In genomic region chr14:68110989-68111704, GRCh38 we compare ENCODE assay signal across 15 cellular contexts.
DNase-seq lines count a peak whose midpoint lies in the region; ATAC-seq, FAIRE-seq and TF ChIP-seq lines count a peak whose summit lies in the region.
"Had no signal": no experiment of that assay in that cellular context is flagged by ENCODE, and none has a peak within 500 bp of the region (broad histone marks: within the 10 kb centered on the region; RNA-seq: fewer than 3 reads in every experiment).

No MANE protein-coding gene starts in this region.

- no peaks in the 10 kb centered on the region for H4K20me1 ChIP-seq in keratinocyte (ENCODE audit: control insufficient read depth, extremely low read depth, insufficient read depth, low read length)

- no peak overlapping the region for H3K4me3 Mint-ChIP-seq in activated naive CD4-positive, alpha-beta T cell treated with anti-CD3 and anti-CD28 coated beads for 36 hours
- H3K4me3 Mint-ChIP-seq: activated CD4-positive, alpha-beta memory T cell treated with anti-CD3 and anti-CD28 coated beads, Interleukin-2, amount 10 ng/mL, durations not matched to agents 7 days and 5 days; IgD-negative memory B cell had no signal

- WGBS in transverse colon (ENCODE audit: low coverage in 1 of 2), 2 donors: 35 to 44% methylated on average over 4 of the region's 4 CpGs

- H3K27me3 Mint-ChIP-seq in activated naive CD4-positive, alpha-beta T cell treated with anti-CD3 and anti-CD28 coated beads for 36 hours (ENCODE audit: low read depth): no peaks in the 10 kb centered on the region
- H3K27me3 Mint-ChIP-seq: activated CD4-positive, alpha-beta memory T cell treated with anti-CD3 and anti-CD28 coated beads, Interleukin-2, amount 10 ng/mL, durations not matched to agents 7 days and 5 days; IgD-negative memory B cell had no signal

- H3K36me3 Mint-ChIP-seq in activated naive CD4-positive, alpha-beta T cell treated with anti-CD3 and anti-CD28 coated beads for 36 hours (ENCODE audit: low read depth): no peaks in the 10 kb centered on the region
- H3K36me3 Mint-ChIP-seq: IgD-negative memory B cell had no signal

- TF ChIP-seq EP300 in transverse colon (IDR thresholded peaks at IDR 0.05; ENCODE audit: low read depth): no peak

- H3K36me3 ChIP-seq in KOPT-K1 (ENCODE audit: insufficient read depth, low read length) (no peaks in the 10 kb centered on the region), SJCRH30 (no peaks in the 10 kb centered on the region), keratinocyte (ENCODE audit: control insufficient read depth in 2 of 2, extremely low read depth in 1 of 2, insufficient read depth in 2 of 2, low read length in 2 of 2) (no peaks in the 10 kb centered on the region), transverse colon (no peaks in the 10 kb centered on the region)
- H3K36me3 ChIP-seq: breast epithelium, vagina had no signal

- H3K27me3 ChIP-seq in SJCRH30: no peaks in the 10 kb centered on the region
- no peaks in the 10 kb centered on the region for H3K27me3 ChIP-seq in keratinocyte (ENCODE audit: control insufficient read depth, extremely low read depth, insufficient read depth, low read length)
- H3K27me3 ChIP-seq in transverse colon: no peaks in the 10 kb centered on the region
- H3K27me3 ChIP-seq: breast epithelium, vagina had no signal

- H3K4me1 Mint-ChIP-seq in activated naive CD4-positive, alpha-beta T cell treated with anti-CD3 and anti-CD28 coated beads for 36 hours (ENCODE audit: low read depth): peaks cover 11% of the 10 kb centered on the region
- H3K4me1 Mint-ChIP-seq: IgD-negative memory B cell had no signal

- no peaks in the 10 kb centered on the region for H3K9me1 ChIP-seq in keratinocyte (ENCODE audit: control insufficient read depth, extremely low read depth, insufficient read depth, low read length)

- intact Hi-C loops in transverse colon (cut with DNase I; ENCODE audit: low total_unique reads): no loop called here
- intact Hi-C loops in activated naive CD4-positive, alpha-beta T cell treated with anti-CD3 and anti-CD28 coated beads for 36 hours (cut with micrococcal nuclease): no loop called here

- in situ Hi-C loops in transverse colon (cut with MboI; ENCODE audit: low pct_ligation_motif_present in 1 of 4, low pct_unique_long_range_greater_than_20kb in 1 of 4, low sequenced_read_pairs in 3 of 4): no loop called here

- FAIRE-seq in keratinocyte (lab: Jason Lieb, UNC): peak; percentile 9

- no peak overlapping the region for H2AFZ ChIP-seq in keratinocyte (ENCODE audit: control insufficient read depth, low read length)

- peak in 1 of 2 experiments; percentile 37 for DNase-seq in SJCRH30
- no peak for DNase-seq in keratinocyte (ENCODE audit: low read depth, low spot score)
- DNase-seq in transverse colon: no peak
- no peak for DNase-seq in stimulated activated CD4-positive, alpha-beta T cell treated with anti-CD3 and anti-CD28 coated beads, Interleukin-4, amount 100 ng/mL, for 4 hours
- no peak for DNase-seq in activated naive CD4-positive, alpha-beta T cell treated with anti-CD3 and anti-CD28 coated beads for 36 hours
- DNase-seq: activated CD4-positive, alpha-beta memory T cell treated with anti-CD3 and anti-CD28 coated beads, Interleukin-2, amount 10 ng/mL, durations not matched to agents 7 days and 5 days; activated effector memory CD4-positive, alpha-beta T cell treated with anti-CD3 and anti-CD28 coated beads, Interleukin-2, amount 50 U/mL, for 16 hours; effector CD4-positive, alpha-beta T cell; GF-D8; stimulated activated CD4-positive, alpha-beta T cell treated with anti-CD3 and anti-CD28 coated beads, Interleukin-1b, Interleukin-23, amount 100 ng/mL, for 48 hours had no signal

- CTCF ChIA-PET in activated naive CD4-positive, alpha-beta T cell treated with anti-CD3 and anti-CD28 coated beads for 36 hours (lab: Charles Lee): interaction anchor here (0.5 kb wide), 1 partner anchor 31 kb away, joined by 3 read pairs; no protein-coding TSS in a partner anchor

- TF ChIP-seq CTCF in keratinocyte (optimal IDR thresholded peaks at IDR 0.05 in 1 of 3, IDR thresholded peaks at IDR 0.05 in 1 of 3, conservative IDR thresholded peaks at IDR 0.05 in 1 of 3; ENCODE audit: extremely low read depth in 1 of 3, insufficient read depth in 2 of 3, low read length in 3 of 3) (no peak), transverse colon (IDR thresholded peaks at IDR 0.05) (no peak)

- H3K27ac Mint-ChIP-seq in activated naive CD4-positive, alpha-beta T cell treated with anti-CD3 and anti-CD28 coated beads for 36 hours: no peak overlapping the region
- H3K27ac Mint-ChIP-seq: activated CD4-positive, alpha-beta memory T cell treated with anti-CD3 and anti-CD28 coated beads, Interleukin-2, amount 10 ng/mL, durations not matched to agents 7 days and 5 days; IgD-negative memory B cell had no signal

- TF ChIP-seq POLR2A in transverse colon (IDR thresholded peaks at IDR 0.05): no peak

- dilution Hi-C loops in keratinocyte (cut with MboI; ENCODE audit: extremely low pct_ligation_motif_present, low sequenced_read_pairs): no loop called here

- H3K9ac ChIP-seq in keratinocyte (ENCODE audit: control insufficient read depth, extremely low read depth, insufficient read depth, low read length): no peak overlapping the region

- no peak for ATAC-seq in GM21825 (IDR thresholded peaks at IDR 0.05; ENCODE audit: unreplicated experiment)

- H3K4me1 ChIP-seq in SJCRH30 (peaks cover 34% of the 10 kb centered on the region), keratinocyte (ENCODE audit: control insufficient read depth, extremely low read depth, insufficient read depth, low read length) (peaks cover 11% of the 10 kb centered on the region), transverse colon (peaks cover 4 to 50% (median 22%) of the 10 kb centered on the region in 4 donors)

- H3K9me3 ChIP-seq in KOPT-K1 (ENCODE audit: insufficient read depth, low read length, poor library complexity, severe bottlenecking) (no peaks in the 10 kb centered on the region), SJCRH30 (replicated peaks) (no peaks in the 10 kb centered on the region), keratinocyte (ENCODE audit: control insufficient read depth, low read depth, low read length) (no peaks in the 10 kb centered on the region), transverse colon (no peaks in the 10 kb centered on the region)
- H3K9me3 ChIP-seq: breast epithelium, vagina had no signal

- H3K79me2 ChIP-seq in keratinocyte (ENCODE audit: control insufficient read depth, insufficient read depth, low read length): no peaks in the 10 kb centered on the region

- peak overlapping the region; percentile 40 for H3K27ac ChIP-seq in KOPT-K1 (ENCODE audit: low read depth, low read length, poor library complexity, severe bottlenecking)
- H3K27ac ChIP-seq in SJCRH30: peak overlapping the region; percentile 63
- no peak overlapping the region for H3K27ac ChIP-seq in keratinocyte (ENCODE audit: control insufficient read depth, insufficient read depth, low read length)
- H3K27ac ChIP-seq in transverse colon: peak overlapping the region; percentile 7 to 59 (median 9)
- H3K27ac ChIP-seq: vagina had no signal

- H3K4me3 ChIP-seq in SJCRH30 (no peak overlapping the region), keratinocyte (ENCODE audit: control insufficient read depth in 2 of 3, extremely low read depth in 1 of 3, insufficient read depth in 2 of 3, low read depth in 1 of 3, low read length in 3 of 3) (no peak overlapping the region), transverse colon (no peak overlapping the region)
- H3K4me3 ChIP-seq: breast epithelium, vagina had no signal

- no peak overlapping the region for H3K4me2 ChIP-seq in keratinocyte (ENCODE audit: control insufficient read depth, extremely low read depth, insufficient read depth, low read depth, low read length)

- no peaks in the 10 kb centered on the region for H3K9me3 Mint-ChIP-seq in activated naive CD4-positive, alpha-beta T cell treated with anti-CD3 and anti-CD28 coated beads for 36 hours
- H3K9me3 Mint-ChIP-seq: activated CD4-positive, alpha-beta memory T cell treated with anti-CD3 and anti-CD28 coated beads, Interleukin-2, amount 10 ng/mL, durations not matched to agents 7 days and 5 days; IgD-negative memory B cell had no signal
